ENCODE assay signal across 9 cellular contexts in genomic region chr17:78144736-78145641, GRCh38. TPM values are rescaled to one million over a fixed set of nuclear protein-coding genes. Genes with fewer than 3 reads are reported as not detected.
DNase-seq lines count a peak whose midpoint lies in the region; TF ChIP-seq lines count a peak whose summit lies in the region.
"Had no signal": no experiment of that assay in that cellular context is flagged by ENCODE, and none has a peak within 500 bp of the region (broad histone marks: within the 10 kb centered on the region; RNA-seq: fewer than 3 reads in every experiment).

No MANE protein-coding gene starts in this region.

- DNase-seq in chondrocyte (ENCODE audit: low spot score) (peak; percentile 84), GM10248 (ENCODE audit: extremely low spot score) (no peak), WERI-Rb-1 (no peak), NCI-H526 treated with DMSO at 0.1 percent for 48 hours (lab: John Stamatoyannopoulos, UW) (no peak)
- DNase-seq: central memory CD4-positive, alpha-beta T cell had no signal

- H3K36me3 Mint-ChIP-seq in chondrocyte (ENCODE audit: low read depth), result no peaks in the 10 kb centered on the region
- H3K36me3 Mint-ChIP-seq in nephron (ENCODE audit: low read depth), result no peaks in the 10 kb centered on the region

- H3K9me3 Mint-ChIP-seq in chondrocyte (ENCODE audit: low read depth) (no peaks in the 10 kb centered on the region), nephron (no peaks in the 10 kb centered on the region)

- no peaks in the 10 kb centered on the region for H3K79me2 ChIP-seq in DOHH2 (ENCODE audit: control insufficient read depth, low read length)

- H3K27ac Mint-ChIP-seq in chondrocyte (ENCODE audit: unreplicated experiment) (peak overlapping the region; percentile 84), nephron (peak overlapping the region; percentile 83 to 98 (median 92))

- peaks cover 10% of the 10 kb centered on the region for H3F3A ChIP-seq in DOHH2 (ENCODE audit: control insufficient read depth, insufficient read depth)

- H4K20me1 ChIP-seq in DOHH2 (ENCODE audit: control insufficient read depth, insufficient read depth, low read depth, low read length), result no peaks in the 10 kb centered on the region

- POLR2A ChIA-PET in GM10248 (lab: Yijun Ruan, JAX), result no interaction called here

- no peak overlapping the region for H3K4me2 ChIP-seq in DOHH2 (ENCODE audit: low read length)

- H3K9me3 ChIP-seq in DOHH2 (ENCODE audit: control insufficient read depth, insufficient read depth, low read length) (no peaks in the 10 kb centered on the region), WERI-Rb-1 (ENCODE audit: severe bottlenecking) (no peaks in the 10 kb centered on the region)
- H3K9me3 ChIP-seq: Caco-2 had no signal

- peaks cover 56% of the 10 kb centered on the region for H3K4me1 ChIP-seq in DOHH2 (ENCODE audit: control insufficient read depth, low read length)

- no peak overlapping the region for H3K4me3 ChIP-seq in DOHH2 (ENCODE audit: low read length)
- H3K4me3 ChIP-seq in WERI-Rb-1 (ENCODE audit: low read depth, low read length), result no peak overlapping the region

- peaks cover 23% of the 10 kb centered on the region for H3K4me1 Mint-ChIP-seq in chondrocyte (ENCODE audit: low read depth)
- H3K4me1 Mint-ChIP-seq in nephron, result peaks cover 25% of the 10 kb centered on the region

- no peaks in the 10 kb centered on the region for H3K9me2 ChIP-seq in DOHH2 (replicated peaks; ENCODE audit: control insufficient read depth, low read length)

- no peaks in the 10 kb centered on the region for H3K27me3 Mint-ChIP-seq in chondrocyte (ENCODE audit: low read depth)
- H3K27me3 Mint-ChIP-seq in nephron (ENCODE audit: low read depth), result peaks cover 7% of the 10 kb centered on the region

- H3K27me3 ChIP-seq in DOHH2 (ENCODE audit: control insufficient read depth, low read length) (no peaks in the 10 kb centered on the region), WERI-Rb-1 (ENCODE audit: insufficient read depth, low read depth, severe bottlenecking) (no peaks in the 10 kb centered on the region)

- H3K36me3 ChIP-seq in DOHH2 (ENCODE audit: control insufficient read depth, low read length) (peaks cover 19% of the 10 kb centered on the region), WERI-Rb-1 (no peaks in the 10 kb centered on the region)

- H3K27ac ChIP-seq in DOHH2 (ENCODE audit: low read depth, low read length) (0 out of 2 replicates have a peak overlapping the region, but pooled peaks have one; percentile 14), WERI-Rb-1 (no peak overlapping the region)

- TF ChIP-seq CTCF in DOHH2 (IDR thresholded peaks at IDR 0.05; ENCODE audit: low read depth, low read length, poor library complexity, severe bottlenecking), result no peak
- TF ChIP-seq CTCF in chondrocyte (IDR thresholded peaks at IDR 0.05), result no peak
- no peak for TF ChIP-seq CTCF in nephron (IDR thresholded peaks at IDR 0.05; ENCODE audit: unreplicated experiment in 3 of 3)
- TF ChIP-seq CTCF in GM10248 (IDR thresholded peaks at IDR 0.05; ENCODE audit: control extremely low read depth, extremely low read depth, low read depth, missing control alignments), result no peak
- TF ChIP-seq CTCF in WERI-Rb-1 (IDR thresholded peaks at IDR 0.05; ENCODE audit: low read depth, low read length), result no peak

- CTCF ChIA-PET in GM10248 (lab: Yijun Ruan, JAX), result interaction anchor here (1.0 to 4.4 kb wide), 7 partner anchors 8 to 43 kb away, joined by 3 to 31 read pairs (median 4); no protein-coding TSS in a partner anchor

- H3K4me3 Mint-ChIP-seq in chondrocyte (ENCODE audit: unreplicated experiment), result no peak overlapping the region
- no peak overlapping the region for H3K4me3 Mint-ChIP-seq in nephron

RNA-seq across cellular contexts. Expression of gene C17orf99, which starts 1.2 kb away (rescaled TPM):
- not detected in 3 replicates for total RNA-seq in chondrocyte
- total RNA-seq: Caco-2, subcutaneous adipose tissue had no signal

RNA-seq across cellular contexts. Expression of gene TMC8, which starts 14.4 kb away (rescaled TPM):
- 0.40 to 0.97 TPM in 2 of 3 replicates, not detected in the other for total RNA-seq in chondrocyte
- total RNA-seq: Caco-2 had no signal

RNA-seq across cellular contexts. Expression of gene TMC6, which starts 16.4 kb away (rescaled TPM):
- total RNA-seq in chondrocyte, result 12.4 to 19.6 TPM (median 17.5 TPM) in 3 replicates

RNA-seq across cellular contexts. Expression of gene SYNGR2, which starts 23.4 kb away (rescaled TPM):
- total RNA-seq in chondrocyte, result 35.1 to 57.6 TPM (median 52.3 TPM) in 3 replicates

RNA-seq across cellular contexts. Expression of gene TK1, which starts 41.9 kb away (rescaled TPM):
- total RNA-seq in chondrocyte, result 21.1 to 29.5 TPM (median 23.4 TPM) in 3 replicates
